8 cellular contexts compared by ENCODE assay signal in genomic region chr17:41894791-41895331, GRCh38. TPM values are rescaled to one million over a fixed set of nuclear protein-coding genes. Genes with fewer than 3 reads are reported as not detected.
DNase-seq lines count a peak whose midpoint lies in the region; ATAC-seq and TF ChIP-seq lines count a peak whose summit lies in the region.
"Had no signal": no experiment of that assay in that cellular context is flagged by ENCODE, and none has a peak within 500 bp of the region (broad histone marks: within the 10 kb centered on the region; RNA-seq: fewer than 3 reads in every experiment).

No MANE protein-coding gene starts in this region.

- TF ChIP-seq EP300 in transverse colon (IDR thresholded peaks at IDR 0.05; ENCODE audit: low read depth), result no peak

- intact Hi-C loops in body of pancreas (cut with DNase I), result no loop called here
- intact Hi-C loops in transverse colon (cut with DNase I; ENCODE audit: low total_unique reads), result no loop called here

- H3K9me3 ChIP-seq in HEK293 (ENCODE audit: control insufficient read depth, insufficient read depth, low read depth, low read length) (no peaks in the 10 kb centered on the region), body of pancreas (no peaks in the 10 kb centered on the region), transverse colon (no peaks in the 10 kb centered on the region)

- POLR2A ChIA-PET in HEK293 (lab: Yijun Ruan, JAX), result interaction anchor here (0.7 to 2.1 kb wide), 2 partner anchors 36 to 83 kb away, joined by 3 to 7 read pairs; partner anchors contain the start of gene ODAD4

- H3K4me3 ChIP-seq in HEK293 (ENCODE audit: low read depth, low read length), result no peak overlapping the region
- no peak overlapping the region for H3K4me3 ChIP-seq in body of pancreas
- H3K4me3 ChIP-seq in transverse colon, result no peak overlapping the region
- H3K4me3 ChIP-seq: lung had no signal

- WGBS in body of pancreas, 2 donors, result 41 to 46% methylated on average over 3 to 7 of the region's 7 CpGs
- 68% methylated on average over 7 of the region's 7 CpGs; no CpG with 5 or more reads in 1 of the 2 donors for WGBS in transverse colon (ENCODE audit: low coverage in 1 of 2), 2 donors

- DNase-seq in body of pancreas (peak in 3 of 4 donors; percentile 30 to 54 (median 39)), kidney tubule cell (ENCODE audit: low spot score) (peak; percentile 97), transverse colon (no peak), T-helper 9 cell (no peak), C1 segment of cervical spinal cord (lab: John Stamatoyannopoulos, UW) (no peak)
- DNase-seq in activated CD8-positive, alpha-beta memory T cell treated with anti-CD3 and anti-CD28 coated beads for 24 hours, result no peak

- H3K27me3 ChIP-seq in body of pancreas (no peaks in the 10 kb centered on the region), transverse colon (no peaks in the 10 kb centered on the region)

- H3K4me1 ChIP-seq in HEK293 (ENCODE audit: control insufficient read depth, insufficient read depth, low read length) (no peaks in the 10 kb centered on the region), body of pancreas (peaks cover 37% of the 10 kb centered on the region), transverse colon (peaks cover 0 to 7% (median 0%) of the 10 kb centered on the region in 4 donors)

- no peak for TF ChIP-seq CTCF in HEK293 (tag by site-specific recombination; IDR thresholded peaks at IDR 0.05)
- no peak for TF ChIP-seq CTCF in body of pancreas (IDR thresholded peaks at IDR 0.05)
- TF ChIP-seq CTCF in transverse colon (IDR thresholded peaks at IDR 0.05), result no peak

- CTCF ChIA-PET in HEK293 (lab: Yijun Ruan, JAX), result interaction anchor here (0.6 to 1.6 kb wide), 6 partner anchors 8 to 199 kb away, joined by 3 to 9 read pairs (median 4); no protein-coding TSS in a partner anchor

- H3K36me3 ChIP-seq in HEK293 (ENCODE audit: control insufficient read depth in 2 of 2, insufficient read depth in 1 of 2, low read length in 2 of 2) (peaks cover 78 to 93% of the 10 kb centered on the region in 2 experiments), body of pancreas (replicated peaks in 1 of 2; ENCODE audit: insufficient read depth in 1 of 2, low read depth in 2 of 2) (peaks cover 23 to 28% of the 10 kb centered on the region in 2 donors), transverse colon (peaks cover 0 to 63% (median 20%) of the 10 kb centered on the region in 4 donors)

- no peak overlapping the region for H3K27ac ChIP-seq in HEK293 (ENCODE audit: extremely low read depth, low read depth, low read length)
- peak overlapping the region in 3 of 4 donors; percentile 52 to 76 (median 61) for H3K27ac ChIP-seq in body of pancreas
- H3K27ac ChIP-seq in transverse colon, result peak overlapping the region; percentile 7 to 66 (median 44)

- in situ Hi-C loops in transverse colon (cut with MboI; ENCODE audit: low pct_ligation_motif_present in 1 of 4, low pct_unique_long_range_greater_than_20kb in 1 of 4, low sequenced_read_pairs in 3 of 4), result no loop called here

- peak; percentile 64 for ATAC-seq in body of pancreas

- TF ChIP-seq POLR2A in body of pancreas (IDR thresholded peaks at IDR 0.05) (no peak), transverse colon (IDR thresholded peaks at IDR 0.05) (no peak)

TF ChIP-seq in HEK293, 187 proteins besides CTCF, POLR2A, EP300 and RAD21 (continues in another document):
- TF ChIP-seq ZNF324 (tag by site-specific recombination; IDR thresholded peaks at IDR 0.05) (0 out of 2 replicates have a peak, but pooled peaks have one; percentile 25), ZBTB17 (tag by site-specific recombination; IDR thresholded peaks at IDR 0.05) (peak; percentile 83), ZNF394 (tag by site-specific recombination; IDR thresholded peaks at IDR 0.05; ENCODE audit: borderline replicate concordance) (0 out of 2 replicates have a peak, but pooled peaks have one; percentile 25), ZNF510 (tag by site-specific recombination; IDR thresholded peaks at IDR 0.05; ENCODE audit: insufficient replicate concordance) (no peak), ZNF140 (tag by site-specific recombination; IDR thresholded peaks at IDR 0.05) (no peak), GLI4 (tag by site-specific recombination; IDR thresholded peaks at IDR 0.05) (no peak), PRDM1 (tag by site-specific recombination; IDR thresholded peaks at IDR 0.05) (peak; percentile 77), GLIS1 (tag by site-specific recombination; IDR thresholded peaks at IDR 0.05) (peak; percentile 98), ZNF514 (tag by site-specific recombination; IDR thresholded peaks at IDR 0.05) (no peak), SP3 (tag by site-specific recombination; IDR thresholded peaks at IDR 0.05) (peak; percentile 20; the same call in 1 of the 2 replicates), ZNF10 (tag by site-specific recombination; IDR thresholded peaks at IDR 0.05) (peak; percentile 48; the same call in 1 of the 2 replicates), ZNF639 (tag by site-specific recombination; IDR thresholded peaks at IDR 0.05) (no peak; the same call in 1 of the 2 replicates), ZNF629 (tag by site-specific recombination; IDR thresholded peaks at IDR 0.05) (peak; percentile 95), GLIS2 (tag by site-specific recombination; IDR thresholded peaks at IDR 0.05) (0 out of 2 replicates have a peak, but pooled peaks have one; percentile 7), KLF8 (tag by site-specific recombination; IDR thresholded peaks at IDR 0.05) (peak; percentile 66), ZNF670 (tag by site-specific recombination; IDR thresholded peaks at IDR 0.05; ENCODE audit: low read depth) (no peak), ZNF660 (tag by site-specific recombination; IDR thresholded peaks at IDR 0.05) (peak; percentile 70; the same call in 1 of the 2 replicates), ZNF530 (tag by site-specific recombination; IDR thresholded peaks at IDR 0.05; ENCODE audit: low read depth) (no peak), ZNF366 (tag by site-specific recombination; conservative IDR thresholded peaks at IDR 0.05) (peak; percentile 91), ZNF121 (tag by site-specific recombination; IDR thresholded peaks at IDR 0.05) (no peak)
- TF ChIP-seq, protein P1, sequence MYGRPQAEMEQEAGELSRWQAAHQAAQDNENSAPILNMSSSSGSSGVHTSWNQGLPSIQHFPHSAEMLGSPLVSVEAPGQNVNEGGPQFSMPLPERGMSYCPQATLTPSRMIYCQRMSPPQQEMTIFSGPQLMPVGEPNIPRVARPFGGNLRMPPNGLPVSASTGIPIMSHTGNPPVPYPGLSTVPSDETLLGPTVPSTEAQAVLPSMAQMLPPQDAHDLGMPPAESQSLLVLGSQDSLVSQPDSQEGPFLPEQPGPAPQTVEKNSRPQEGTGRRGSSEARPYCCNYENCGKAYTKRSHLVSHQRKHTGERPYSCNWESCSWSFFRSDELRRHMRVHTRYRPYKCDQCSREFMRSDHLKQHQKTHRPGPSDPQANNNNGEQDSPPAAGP (tag by site-specific recombination; IDR thresholded peaks at IDR 0.05), result peak; percentile 74; the same call in 1 of the 2 replicates
- TF ChIP-seq, protein P2, sequence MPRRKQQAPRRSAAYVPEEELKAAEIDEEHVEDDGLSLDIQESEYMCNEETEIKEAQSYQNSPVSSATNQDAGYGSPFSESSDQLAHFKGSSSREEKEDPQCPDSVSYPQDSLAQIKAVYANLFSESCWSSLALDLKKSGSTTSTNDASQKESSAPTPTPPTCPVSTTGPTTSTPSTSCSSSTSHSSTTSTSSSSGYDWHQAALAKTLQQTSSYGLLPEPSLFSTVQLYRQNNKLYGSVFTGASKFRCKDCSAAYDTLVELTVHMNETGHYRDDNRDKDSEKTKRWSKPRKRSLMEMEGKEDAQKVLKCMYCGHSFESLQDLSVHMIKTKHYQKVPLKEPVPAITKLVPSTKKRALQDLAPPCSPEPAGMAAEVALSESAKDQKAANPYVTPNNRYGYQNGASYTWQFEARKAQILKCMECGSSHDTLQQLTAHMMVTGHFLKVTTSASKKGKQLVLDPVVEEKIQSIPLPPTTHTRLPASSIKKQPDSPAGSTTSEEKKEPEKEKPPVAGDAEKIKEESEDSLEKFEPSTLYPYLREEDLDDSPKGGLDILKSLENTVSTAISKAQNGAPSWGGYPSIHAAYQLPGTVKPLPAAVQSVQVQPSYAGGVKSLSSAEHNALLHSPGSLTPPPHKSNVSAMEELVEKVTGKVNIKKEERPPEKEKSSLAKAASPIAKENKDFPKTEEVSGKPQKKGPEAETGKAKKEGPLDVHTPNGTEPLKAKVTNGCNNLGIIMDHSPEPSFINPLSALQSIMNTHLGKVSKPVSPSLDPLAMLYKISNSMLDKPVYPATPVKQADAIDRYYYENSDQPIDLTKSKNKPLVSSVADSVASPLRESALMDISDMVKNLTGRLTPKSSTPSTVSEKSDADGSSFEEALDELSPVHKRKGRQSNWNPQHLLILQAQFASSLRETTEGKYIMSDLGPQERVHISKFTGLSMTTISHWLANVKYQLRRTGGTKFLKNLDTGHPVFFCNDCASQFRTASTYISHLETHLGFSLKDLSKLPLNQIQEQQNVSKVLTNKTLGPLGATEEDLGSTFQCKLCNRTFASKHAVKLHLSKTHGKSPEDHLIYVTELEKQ (tag by site-specific recombination; IDR thresholded peaks at IDR 0.05; ENCODE audit: borderline replicate concordance), result peak; percentile 62; the same call in 1 of the 2 replicates

RNA-seq across cellular contexts. Expression of gene ACLY, which starts 23.9 kb away (rescaled TPM):
- total RNA-seq in body of pancreas, result 10 to 100 TPM; 39.2 to 59.0 TPM
- total RNA-seq in transverse colon, result 10 to 100 TPM; 39.2 to 69.2 (median 51.9) TPM

RNA-seq across cellular contexts. Expression of gene KLHL11, which starts 29.6 kb away (rescaled TPM):
- total RNA-seq in body of pancreas (10 to 100 TPM; 15.2 to 16.3 TPM), transverse colon (10 to 100 TPM in 3 of 4 donors, 1 to 10 TPM in 1; 5.4 to 19.5 (median 15.9) TPM)

RNA-seq across cellular contexts. Expression of gene ODAD4, which starts 35.6 kb away (rescaled TPM):
- total RNA-seq in body of pancreas (under 1 TPM; 0.26 to 0.66 TPM), transverse colon (under 1 TPM in 2 of 4 donors, not detected in 2; 0.32 to 0.55 TPM)

RNA-seq across cellular contexts. Expression of gene KLHL10, which starts 57.2 kb away (rescaled TPM):
- total RNA-seq in body of pancreas (not detected), transverse colon (under 1 TPM in 1 of 4 donors, not detected in 3; 0.32 TPM)

RNA-seq across cellular contexts. Expression of gene NT5C3B, which starts 58.8 kb away (rescaled TPM):
- total RNA-seq in body of pancreas (10 to 100 TPM; 43.1 to 46.5 TPM), transverse colon (10 to 100 TPM in 3 of 4 donors, 1 to 10 TPM in 1; 10.0 to 30.8 (median 24.6) TPM)

Comparison
In these comparisons a context has a peak if more than half of its experiments do, and no peak if none do; other contexts are left out.
1. DNase-seq: peak in body of pancreas (3 of 4) and kidney tubule cell (single experiment); none in transverse colon (single experiment), T-helper 9 cell (single experiment), activated CD8-positive, alpha-beta memory T cell treated with anti-CD3 and anti-CD28 coated beads for 24 hours (single experiment) and C1 segment of cervical spinal cord (0 of 14).